8 cellular contexts compared by ENCODE assay signal in genomic region chr1:150995896-150996295, GRCh38. TPM values are rescaled to one million over a fixed set of nuclear protein-coding genes. Genes with fewer than 3 reads are reported as not detected.
DNase-seq lines count a peak whose midpoint lies in the region; ATAC-seq and TF ChIP-seq lines count a peak whose summit lies in the region.

No MANE protein-coding gene starts in this region.

- ATAC-seq in Right ventricle myocardium superior (ENCODE audit: poor library complexity) (peak; percentile 68), HG02970 (IDR thresholded peaks at IDR 0.05; ENCODE audit: low FRiP score, unreplicated experiment) (no peak)

- H3K4me1 Mint-ChIP-seq in activated CD4-positive, alpha-beta T cell treated with anti-CD3 and anti-CD28 coated beads, Interleukin-2, amount 10 ng/mL, durations not matched to agents 7 days and 5 days, result peaks cover 21% of the 10 kb centered on the region

- peak; percentile 69 for TF ChIP-seq CTCF in AG10803 (conservative IDR thresholded peaks at IDR 0.05; ENCODE audit: low read length)
- peak; percentile 67 for TF ChIP-seq CTCF in retinal pigment epithelial cell (conservative IDR thresholded peaks at IDR 0.05; ENCODE audit: low read depth, low read length)

- peaks cover 29% of the 10 kb centered on the region for H3K36me3 Mint-ChIP-seq in activated CD4-positive, alpha-beta T cell treated with anti-CD3 and anti-CD28 coated beads, Interleukin-2, amount 10 ng/mL, durations not matched to agents 7 days and 5 days (ENCODE audit: low read depth)

- H3K9me3 Mint-ChIP-seq in activated CD4-positive, alpha-beta T cell treated with anti-CD3 and anti-CD28 coated beads, Interleukin-2, amount 10 ng/mL, durations not matched to agents 7 days and 5 days, result no peaks in the 10 kb centered on the region

- no peaks in the 10 kb centered on the region for H3K27me3 Mint-ChIP-seq in activated CD4-positive, alpha-beta T cell treated with anti-CD3 and anti-CD28 coated beads, Interleukin-2, amount 10 ng/mL, durations not matched to agents 7 days and 5 days

- intact Hi-C loops in Right ventricle myocardium superior (cut with DNase I), result no loop called here

- DNase-seq in AG10803 (ENCODE audit: low read depth) (peak; percentile 64), H7 (peak; percentile 61), Right ventricle myocardium superior (peak; percentile 58), retinal pigment epithelial cell (ENCODE audit: low read depth) (no peak), SKM-1 treated with dmso at 0.1 percent for 144 hours (lab: John Stamatoyannopoulos, UW; ENCODE audit: unreplicated experiment) (no peak)
- DNase-seq in activated CD4-positive, alpha-beta T cell treated with anti-CD3 and anti-CD28 coated beads, Interleukin-2, amount 10 ng/mL, durations not matched to agents 7 days and 5 days, result peak; percentile 46
- no peak for DNase-seq in stimulated activated CD4-positive, alpha-beta T cell treated with anti-CD3 and anti-CD28 coated beads, Interleukin-4, amount 100 ng/mL, for 4 hours

- POLR2A ChIA-PET in activated CD4-positive, alpha-beta T cell treated with anti-CD3 and anti-CD28 coated beads, Interleukin-2, amount 10 ng/mL, durations not matched to agents 7 days and 5 days (lab: Charles Lee), result interaction anchor here (0.8 to 1.2 kb wide), 2 partner anchors 14 to 22 kb away, joined by 3 to 6 read pairs; partner anchors contain the start of gene ANXA9

- H3K27ac Mint-ChIP-seq in activated CD4-positive, alpha-beta T cell treated with anti-CD3 and anti-CD28 coated beads, Interleukin-2, amount 10 ng/mL, durations not matched to agents 7 days and 5 days, result no peak overlapping the region

- H3K27me3 ChIP-seq in H7 (ENCODE audit: control insufficient read depth, insufficient read depth, low read length), result no peaks in the 10 kb centered on the region

- 0 out of 2 replicates have a peak, but pooled peaks cover 1% of the 10 kb centered on the region for H3K36me3 ChIP-seq in H7 (replicated peaks; ENCODE audit: control insufficient read depth, insufficient read depth, low read length)

- CTCF ChIA-PET in activated CD4-positive, alpha-beta T cell treated with anti-CD3 and anti-CD28 coated beads, Interleukin-2, amount 10 ng/mL, durations not matched to agents 7 days and 5 days (lab: Charles Lee), result interaction anchor here (0.7 to 6.9 kb wide), 12 partner anchors 10 to 532 kb away, joined by 3 to 61 read pairs (median 4); partner anchors contain the start of genes ANXA9 and MINDY1

- no peak overlapping the region for H3K4me3 Mint-ChIP-seq in activated CD4-positive, alpha-beta T cell treated with anti-CD3 and anti-CD28 coated beads, Interleukin-2, amount 10 ng/mL, durations not matched to agents 7 days and 5 days

- H3K4me3 ChIP-seq in AG10803 (ENCODE audit: low read length), result peak overlapping the region; percentile 40
- no peak overlapping the region for H3K4me3 ChIP-seq in H7 (ENCODE audit: insufficient read depth, low read depth, low read length)
- H3K4me3 ChIP-seq in retinal pigment epithelial cell (ENCODE audit: low read length), result no peak overlapping the region

RNA-seq across cellular contexts. Expression of gene MINDY1, which starts 10.8 kb away (rescaled TPM):
- 12.6 and 18.4 TPM in 2 replicates for total RNA-seq in H7 (2014; rRNA removed; shearing (Covaris generic))
- 10 to 100 TPM; 23.9 to 24.3 TPM for total RNA-seq in activated CD4-positive, alpha-beta T cell treated with anti-CD3 and anti-CD28 coated beads, Interleukin-2, amount 10 ng/mL, durations not matched to agents 7 days and 5 days
- 41.6 TPM for total RNA-seq in Right ventricle myocardium superior

RNA-seq across cellular contexts. Expression of gene PRUNE1, which starts 12.4 kb away (rescaled TPM):
- 33.5 and 36.3 TPM in 2 replicates for total RNA-seq in H7 (2014; rRNA removed; shearing (Covaris generic))
- total RNA-seq in activated CD4-positive, alpha-beta T cell treated with anti-CD3 and anti-CD28 coated beads, Interleukin-2, amount 10 ng/mL, durations not matched to agents 7 days and 5 days, result 10 to 100 TPM; 18.8 to 19.1 TPM
- 41.3 TPM for total RNA-seq in Right ventricle myocardium superior

RNA-seq across cellular contexts. Expression of gene ANXA9, which starts 13.8 kb away (rescaled TPM):
- 0.62 and 1.6 TPM in 2 replicates for total RNA-seq in H7 (2014; rRNA removed; shearing (Covaris generic))
- under 1 TPM in 1 of 2 experiments, not detected in 1; 0.10 TPM for total RNA-seq in activated CD4-positive, alpha-beta T cell treated with anti-CD3 and anti-CD28 coated beads, Interleukin-2, amount 10 ng/mL, durations not matched to agents 7 days and 5 days
- not detected for total RNA-seq in Right ventricle myocardium superior

RNA-seq across cellular contexts. Expression of gene CERS2, which starts 21.3 kb away (rescaled TPM):
- total RNA-seq in H7 (2014; rRNA removed; shearing (Covaris generic)), result 248 and 297 TPM in 2 replicates
- total RNA-seq in activated CD4-positive, alpha-beta T cell treated with anti-CD3 and anti-CD28 coated beads, Interleukin-2, amount 10 ng/mL, durations not matched to agents 7 days and 5 days, result 100 to 1,000 TPM; 173 to 192 TPM
- 82.5 TPM for total RNA-seq in Right ventricle myocardium superior

RNA-seq across cellular contexts. Expression of gene BNIPL, which starts 40.5 kb away (rescaled TPM):
- total RNA-seq in H7 (2014; rRNA removed; shearing (Covaris generic)), result 0.48 and 0.96 TPM in 2 replicates
- 1 to 10 TPM in 1 of 2 experiments, under 1 TPM in 1; 0.99 to 1.5 TPM for total RNA-seq in activated CD4-positive, alpha-beta T cell treated with anti-CD3 and anti-CD28 coated beads, Interleukin-2, amount 10 ng/mL, durations not matched to agents 7 days and 5 days
- total RNA-seq in Right ventricle myocardium superior, result 0.43 TPM

Comparison
In these comparisons a context has a peak if more than half of its experiments do, and no peak if none do; other contexts are left out.
1. DNase-seq: peak in AG10803 (single experiment), H7 (single experiment), activated CD4-positive, alpha-beta T cell treated with anti-CD3 and anti-CD28 coated beads, Interleukin-2, amount 10 ng/mL, durations not matched to agents 7 days and 5 days (single experiment) and Right ventricle myocardium superior (single experiment); none in retinal pigment epithelial cell (single experiment), SKM-1 treated with dmso at 0.1 percent for 144 hours (single experiment) and stimulated activated CD4-positive, alpha-beta T cell treated with anti-CD3 and anti-CD28 coated beads, Interleukin-4, amount 100 ng/mL, for 4 hours (0 of 2).